Comparison of ENCODE assay signal across 19 cellular contexts in the genomic region with DNA sequence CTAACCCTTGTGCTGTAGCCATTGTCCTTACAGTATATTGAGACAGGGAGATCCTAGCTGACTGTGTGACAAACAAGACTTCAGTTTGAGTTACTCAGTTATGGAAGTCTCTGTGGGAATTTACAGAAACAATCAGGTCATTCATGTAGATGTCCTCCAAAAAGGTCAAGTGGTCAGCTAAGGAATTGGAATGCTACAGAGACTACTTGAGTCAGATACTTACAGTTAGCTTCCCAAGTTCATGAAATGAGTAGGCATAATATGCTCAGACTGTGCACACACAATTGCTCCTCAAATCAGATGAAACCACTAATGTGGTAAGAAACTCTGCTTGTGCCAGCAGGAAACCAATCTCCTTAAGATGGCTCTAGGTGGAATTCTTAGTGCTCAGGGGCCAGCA.
"Had no signal": no experiment of that assay in that cellular context is flagged by ENCODE, and none has a peak within 500 bp of the region (broad histone marks: within the 10 kb centered on the region; RNA-seq: fewer than 3 reads in every experiment).

No MANE protein-coding gene starts in this region.

- DNase-seq: activated CD4-positive, alpha-beta T cell treated with anti-CD3 and anti-CD28 coated beads, Interleukin-2, amount 10 ng/mL, durations not matched to agents 24 days and 14 days; activated CD8-positive, alpha-beta T cell treated with anti-CD3 and anti-CD28 coated beads for 36 hours; activated effector memory CD4-positive, alpha-beta T cell treated with Interleukin-2 at 50 U/mL for 16 hours; activated naive CD4-positive, alpha-beta T cell treated with anti-CD3 and anti-CD28 coated beads, Interleukin-2, amount 10 ng/mL, durations not matched to agents 7 days and 5 days; activated naive CD8-positive, alpha-beta T cell treated with anti-CD3 and anti-CD28 coated beads, Interleukin-2, amount 50 U/mL, for 24 hours; activated T-cell treated with anti-CD3 and anti-CD28 coated beads, Interleukin-2, amount 50 U/mL, for 1 hour; effector CD8-positive, alpha-beta T cell; occipital lobe; posterior cingulate gyrus; stimulated activated CD4-positive, alpha-beta T cell treated with anti-CD3 and anti-CD28 coated beads, Interleukin-2, amount 100 ng/mL, for 24 hours; stimulated activated naive CD8-positive, alpha-beta T cell treated with anti-CD3 and anti-CD28 coated beads, Interleukin-15, Interleukin-2, amounts not matched to agents 100 U/mL and 50 U/mL, for 24 hours; substantia nigra; T1000; transverse colon had no signal

- H3K27ac ChIP-seq: cardiac muscle cell, esophagus muscularis mucosa, right atrium auricular region, transverse colon, vagina had no signal

- H3K4me1 ChIP-seq: esophagus muscularis mucosa, right atrium auricular region, transverse colon, vagina had no signal

- H3K27me3 ChIP-seq: cardiac muscle cell, esophagus muscularis mucosa, right atrium auricular region, transverse colon, vagina had no signal

- H3K36me3 ChIP-seq: cardiac muscle cell, esophagus muscularis mucosa, right atrium auricular region, transverse colon, vagina had no signal

- H3K9me3 ChIP-seq: esophagus muscularis mucosa, right atrium auricular region, transverse colon, vagina had no signal

- ATAC-seq: activated CD8-positive, alpha-beta T cell treated with anti-CD3 and anti-CD28 coated beads for 36 hours; activated naive CD8-positive, alpha-beta T cell treated with anti-CD3 and anti-CD28 coated beads, Interleukin-2, amount 50 U/mL, for 24 hours; stimulated activated naive CD8-positive, alpha-beta T cell treated with anti-CD3 and anti-CD28 coated beads, Interleukin-15, Interleukin-2, amounts not matched to agents 100 U/mL and 50 U/mL, for 24 hours had no signal

- H3K4me3 ChIP-seq: cardiac muscle cell, esophagus muscularis mucosa, right atrium auricular region, transverse colon, vagina had no signal

- FAIRE-seq: islet of Langerhans had no signal
